ENCODE assay signal across 10 cellular contexts in genomic region chr1:27868556-27868931, GRCh38. TPM values are rescaled to one million over a fixed set of nuclear protein-coding genes. Genes with fewer than 3 reads are reported as not detected.
DNase-seq lines count a peak whose midpoint lies in the region; ATAC-seq and TF ChIP-seq lines count a peak whose summit lies in the region.
"Had no signal": no experiment of that assay in that cellular context is flagged by ENCODE, and none has a peak within 500 bp of the region (broad histone marks: within the 10 kb centered on the region; RNA-seq: fewer than 3 reads in every experiment).

No MANE protein-coding gene starts in this region.

- peaks cover 3% of the 10 kb centered on the region for H3K36me3 Mint-ChIP-seq in activated CD8-positive, alpha-beta T cell treated with anti-CD3 and anti-CD28 coated beads, Interleukin-2, amount 10 ng/mL, durations not matched to agents 7 days and 5 days (ENCODE audit: low read depth)

- H3K4me3 ChIP-seq in liver (ENCODE audit: low read depth in 1 of 3, low read length in 3 of 3) (no peak overlapping the region), transverse colon (no peak overlapping the region)

- peaks cover 54% of the 10 kb centered on the region for H3K4me1 Mint-ChIP-seq in activated CD8-positive, alpha-beta T cell treated with anti-CD3 and anti-CD28 coated beads, Interleukin-2, amount 10 ng/mL, durations not matched to agents 7 days and 5 days (ENCODE audit: low read depth)

- in situ Hi-C loops in transverse colon (cut with MboI; ENCODE audit: low pct_ligation_motif_present in 1 of 4, low pct_unique_long_range_greater_than_20kb in 1 of 4, low sequenced_read_pairs in 3 of 4) = loop anchor here in 3 of 4 donors (10.0 to 25.0 kb wide), 3 partner anchors 106 to 344 kb away; no protein-coding TSS in a partner anchor

- ATAC-seq in left cardiac atrium (no peak), HG02588 (IDR thresholded peaks at IDR 0.05; ENCODE audit: unreplicated experiment) (no peak)
- peak; percentile 2 for ATAC-seq in activated CD8-positive, alpha-beta T cell treated with anti-CD3 and anti-CD28 coated beads, Interleukin-2, amount 10 ng/mL, durations not matched to agents 7 days and 5 days

- no peak for TF ChIP-seq EP300 in transverse colon (IDR thresholded peaks at IDR 0.05; ENCODE audit: low read depth)

- intact Hi-C loops in left cardiac atrium (cut with DNase I) (loop anchor here in 1 of 2 donors (10.0 kb wide), 1 partner anchor 106 kb away; no protein-coding TSS in a partner anchor), cardiac septum (cut with DNase I) (no loop called here), transverse colon (cut with DNase I; ENCODE audit: low total_unique reads) (no loop called here)

- CTCF ChIA-PET in activated CD8-positive, alpha-beta T cell treated with anti-CD3 and anti-CD28 coated beads, Interleukin-2, amount 10 ng/mL, durations not matched to agents 7 days and 5 days (lab: Charles Lee) = interaction anchor here (1.6 kb wide), 1 partner anchor 11 kb away, joined by 10 read pairs; no protein-coding TSS in a partner anchor

- H3K36me3 ChIP-seq in liver (ENCODE audit: control insufficient read depth in 4 of 4, insufficient read depth in 3 of 4, low read depth in 1 of 4, low read length in 3 of 4) (no peaks in the 10 kb centered on the region), transverse colon (no peaks in the 10 kb centered on the region)

- H3K27me3 ChIP-seq in liver (ENCODE audit: control insufficient read depth in 4 of 4, insufficient read depth in 4 of 4, low read length in 3 of 4) (no peaks in the 10 kb centered on the region), transverse colon (no peaks in the 10 kb centered on the region)

- no peaks in the 10 kb centered on the region for H3K9me3 Mint-ChIP-seq in activated CD8-positive, alpha-beta T cell treated with anti-CD3 and anti-CD28 coated beads, Interleukin-2, amount 10 ng/mL, durations not matched to agents 7 days and 5 days (ENCODE audit: insufficient read depth)

- WGBS in liver = 91% methylated on average over 11 of the region's 11 CpGs
- 87 to 100% methylated on average over 3 to 10 of the region's 11 CpGs for WGBS in transverse colon (ENCODE audit: low coverage in 1 of 2), 2 donors

- H3K4me1 ChIP-seq in liver (ENCODE audit: control insufficient read depth in 4 of 4, insufficient read depth in 4 of 4, low read length in 3 of 4) (peaks cover 0 to 7% (median 5%) of the 10 kb centered on the region in 4 donors), transverse colon (peaks cover 0 to 10% (median 9%) of the 10 kb centered on the region in 4 donors)

- no peak for TF ChIP-seq RAD21 in liver (IDR thresholded peaks at IDR 0.05)

- POLR2A ChIA-PET in activated CD8-positive, alpha-beta T cell treated with anti-CD3 and anti-CD28 coated beads, Interleukin-2, amount 10 ng/mL, durations not matched to agents 7 days and 5 days (lab: Charles Lee) = no interaction called here

- H3K27me3 Mint-ChIP-seq in activated CD8-positive, alpha-beta T cell treated with anti-CD3 and anti-CD28 coated beads, Interleukin-2, amount 10 ng/mL, durations not matched to agents 7 days and 5 days (ENCODE audit: low read depth) = no peaks in the 10 kb centered on the region

- H3K27ac ChIP-seq in liver (ENCODE audit: low read depth in 1 of 2, low read length in 2 of 2) (peak overlapping the region; percentile 20 to 74), transverse colon (peak overlapping the region; percentile 51 to 68 (median 64))

- no peak overlapping the region for H3K9ac ChIP-seq in liver (ENCODE audit: low read depth in 1 of 2, low read length in 2 of 2)

- no peaks in the 10 kb centered on the region for H3K9me3 ChIP-seq in liver (ENCODE audit: control insufficient read depth in 4 of 4, low read length in 3 of 4)
- H3K9me3 ChIP-seq in transverse colon = no peaks in the 10 kb centered on the region

- peak overlapping the region; percentile 66 for H3K4me3 Mint-ChIP-seq in activated CD8-positive, alpha-beta T cell treated with anti-CD3 and anti-CD28 coated beads, Interleukin-2, amount 10 ng/mL, durations not matched to agents 7 days and 5 days

- DNase-seq in left cardiac atrium (peak; percentile 10), cardiac septum (ENCODE audit: low spot score) (no peak), transverse colon (no peak), GM20000 (ENCODE audit: low spot score) (no peak), UCSD-AML1 (lab: John Stamatoyannopoulos, UW; ENCODE audit: unreplicated experiment) (no peak)
- no peak for DNase-seq in activated CD8-positive, alpha-beta T cell treated with anti-CD3 and anti-CD28 coated beads, Interleukin-2, amount 10 ng/mL, durations not matched to agents 7 days and 5 days
- DNase-seq: foreskin melanocyte, nucleus accumbens had no signal

- TF ChIP-seq POLR2A in transverse colon (IDR thresholded peaks at IDR 0.05) = no peak

- H3K27ac Mint-ChIP-seq in activated CD8-positive, alpha-beta T cell treated with anti-CD3 and anti-CD28 coated beads, Interleukin-2, amount 10 ng/mL, durations not matched to agents 7 days and 5 days = peak overlapping the region; percentile 91

- TF ChIP-seq CTCF in liver (IDR thresholded peaks at IDR 0.05; ENCODE audit: low read depth, low read length, missing input control) = no peak
- no peak for TF ChIP-seq CTCF in transverse colon (IDR thresholded peaks at IDR 0.05)
- no peak for TF ChIP-seq CTCF in GM20000 (IDR thresholded peaks at IDR 0.05; ENCODE audit: extremely low read depth, missing control alignments)

TF ChIP-seq in liver, 16 proteins besides CTCF, POLR2A, EP300 and RAD21:
- no peak for TF ChIP-seq EGR1 (IDR thresholded peaks at IDR 0.05; ENCODE audit: low read depth in 2 of 2)
- no peak for TF ChIP-seq MAX (IDR thresholded peaks at IDR 0.05)
- no peak for TF ChIP-seq GABPA (IDR thresholded peaks at IDR 0.05 in 1 of 2, conservative IDR thresholded peaks at IDR 0.05 in 1 of 2)
- no peak for TF ChIP-seq ATF3 (IDR thresholded peaks at IDR 0.05)
- TF ChIP-seq FOXA2 (IDR thresholded peaks at IDR 0.05) = no peak
- TF ChIP-seq HNF4A (conservative IDR thresholded peaks at IDR 0.05) = no peak
- TF ChIP-seq REST (IDR thresholded peaks at IDR 0.05) = no peak
- no peak for TF ChIP-seq JUND (IDR thresholded peaks at IDR 0.05)

RNA-seq across cellular contexts. Expression of gene THEMIS2, which starts 3.8 kb away (rescaled TPM):
- 10 to 100 TPM; 12.0 to 15.6 TPM for total RNA-seq in left cardiac atrium
- 3.6 TPM for total RNA-seq in cardiac septum
- total RNA-seq in activated CD8-positive, alpha-beta T cell treated with anti-CD3 and anti-CD28 coated beads, Interleukin-2, amount 10 ng/mL, durations not matched to agents 7 days and 5 days = 10 to 100 TPM; 35.9 to 39.9 TPM
- total RNA-seq in liver = 10 to 100 TPM; 15.4 to 17.7 TPM
- 1 to 10 TPM; 4.9 to 6.1 TPM for polyA plus RNA-seq in liver
- total RNA-seq in transverse colon = 10 to 100 TPM in 3 of 4 donors, under 1 TPM in 1; 1.00 to 27.9 (median 18.6) TPM

RNA-seq across cellular contexts. Expression of gene PPP1R8, which starts 38.0 kb away (rescaled TPM):
- total RNA-seq in left cardiac atrium = 10 to 100 TPM; 25.0 TPM
- 23.8 TPM for total RNA-seq in cardiac septum
- 10 to 100 TPM; 61.4 to 66.6 TPM for total RNA-seq in activated CD8-positive, alpha-beta T cell treated with anti-CD3 and anti-CD28 coated beads, Interleukin-2, amount 10 ng/mL, durations not matched to agents 7 days and 5 days
- total RNA-seq in liver = 10 to 100 TPM; 19.0 to 20.5 TPM
- 10 to 100 TPM in 1 of 2 donors, 1 to 10 TPM in 1; 3.1 to 15.9 TPM for polyA plus RNA-seq in liver
- 10 to 100 TPM; 15.1 to 32.9 (median 28.0) TPM for total RNA-seq in transverse colon

RNA-seq across cellular contexts. Expression of gene RPA2, which starts 45.8 kb away (rescaled TPM):
- total RNA-seq in left cardiac atrium = 10 to 100 TPM; 25.2 to 29.9 TPM
- 13.2 TPM for total RNA-seq in cardiac septum
- 10 to 100 TPM; 79.0 to 81.0 TPM for total RNA-seq in activated CD8-positive, alpha-beta T cell treated with anti-CD3 and anti-CD28 coated beads, Interleukin-2, amount 10 ng/mL, durations not matched to agents 7 days and 5 days
- 10 to 100 TPM; 10.6 to 40.4 TPM for total RNA-seq in liver
- 10 to 100 TPM in 1 of 2 donors, 1 to 10 TPM in 1; 8.7 to 13.9 TPM for polyA plus RNA-seq in liver
- 10 to 100 TPM in 3 of 4 donors, 1 to 10 TPM in 1; 2.0 to 26.6 (median 16.6) TPM for total RNA-seq in transverse colon
